8 cellular contexts compared by ENCODE assay signal in the genomic region with DNA sequence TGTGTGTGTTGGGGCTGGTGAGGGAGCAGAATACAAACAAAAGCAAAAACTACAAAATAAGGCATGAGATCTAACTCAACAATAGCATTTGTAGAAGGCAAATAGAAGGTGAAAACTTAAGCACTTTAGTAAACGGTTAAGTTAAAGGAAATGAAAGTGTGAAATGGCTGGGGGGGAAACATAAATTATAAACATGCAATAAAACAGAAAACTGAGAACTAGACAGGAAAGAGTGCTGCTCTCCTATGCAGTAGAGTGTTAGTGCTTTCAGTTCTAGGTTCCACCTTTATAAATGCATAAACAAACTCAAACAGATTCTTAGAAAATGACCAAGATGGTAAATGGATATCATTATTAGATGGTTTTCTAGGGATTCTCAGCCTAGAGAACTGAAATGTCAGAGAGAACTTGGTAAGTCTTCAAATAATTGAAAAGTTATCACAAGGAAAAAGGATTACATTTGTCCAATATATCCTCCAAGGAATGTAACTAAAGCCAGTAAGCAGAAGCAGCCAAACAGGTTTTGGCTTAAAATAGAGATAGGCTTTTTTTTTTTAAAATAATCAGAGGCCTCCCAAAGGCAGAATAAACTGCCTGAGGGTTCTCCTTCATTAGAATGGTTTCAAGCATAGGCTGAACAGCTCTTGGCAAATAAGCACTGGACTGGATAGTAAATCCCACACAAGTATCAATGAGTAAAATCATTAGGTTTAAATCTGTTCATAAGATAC. TPM values are rescaled to one million over a fixed set of nuclear protein-coding genes. Genes with fewer than 3 reads are reported as not detected.
A peak's percentile ranks its signal among the peaks of the same experiment; 100 is the strongest.
DNase-seq lines count a peak whose midpoint lies in the region; ATAC-seq, FAIRE-seq and TF ChIP-seq lines count a peak whose summit lies in the region.

No MANE protein-coding gene starts in this region.

- TF ChIP-seq CTCF in bronchial epithelial cell (IDR thresholded peaks at IDR 0.05; ENCODE audit: insufficient read depth, low read length, severe bottlenecking): no peak
- no peak for TF ChIP-seq CTCF in sigmoid colon (IDR thresholded peaks at IDR 0.05)
- TF ChIP-seq CTCF in dorsolateral prefrontal cortex (IDR thresholded peaks at IDR 0.05 in 54 of 56, conservative IDR thresholded peaks at IDR 0.05 in 2 of 56; ENCODE audit: low read depth in 1 of 56, partially characterized antibody in 56 of 56): no peak

- H3K36me3 ChIP-seq in bronchial epithelial cell (ENCODE audit: control insufficient read depth, insufficient read depth, low read length): peaks cover 1% of the 10 kb centered on the region
- peaks cover 0 to 5% (median 2%) of the 10 kb centered on the region in 4 donors for H3K36me3 ChIP-seq in sigmoid colon

- peaks cover 0 to 32% (median 19%) of the 10 kb centered on the region in 4 donors for H3K4me1 ChIP-seq in sigmoid colon

- no peak for TF ChIP-seq POLR2A in GM12892 (IDR thresholded peaks at IDR 0.05; ENCODE audit: low read depth, low read length)
- no peak for TF ChIP-seq POLR2A in sigmoid colon (IDR thresholded peaks at IDR 0.05)

- WGBS in sigmoid colon, 2 donors: 3 to 6% methylated on average over 1 of the region's 1 CpG

- no peak for DNase-seq in GM12892 (ENCODE audit: insufficient read length)
- peak; percentile 73 for DNase-seq in bronchial epithelial cell (ENCODE audit: low read depth)
- no peak for DNase-seq in sigmoid colon
- DNase-seq in activated CD8-positive, alpha-beta memory T cell treated with anti-CD3 and anti-CD28 coated beads, Interleukin-2, amount 50 U/mL, for 4 hours: no peak
- DNase-seq in dorsolateral prefrontal cortex: no peak

- no peaks in the 10 kb centered on the region for H3K9me3 ChIP-seq in sigmoid colon

- ATAC-seq in GM21515 (IDR thresholded peaks at IDR 0.05; ENCODE audit: unreplicated experiment) (peak; percentile 50), HG03565 (IDR thresholded peaks at IDR 0.05; ENCODE audit: unreplicated experiment) (peak; percentile 29), GM21737 (IDR thresholded peaks at IDR 0.05; ENCODE audit: unreplicated experiment) (no peak)

- no peaks in the 10 kb centered on the region for H3K27me3 ChIP-seq in bronchial epithelial cell (ENCODE audit: control insufficient read depth, insufficient read depth, low read length)
- H3K27me3 ChIP-seq in sigmoid colon: no peaks in the 10 kb centered on the region
- H3K27me3 ChIP-seq in dorsolateral prefrontal cortex: no peaks in the 10 kb centered on the region

- FAIRE-seq in GM12892 (lab: Jason Lieb, UNC) (peak; percentile 90), bronchial epithelial cell (lab: Jason Lieb, UNC) (no peak)

- intact Hi-C loops in sigmoid colon (cut with DNase I) (no loop called here), dorsolateral prefrontal cortex (cut with DNase I) (no loop called here)

- H3K27ac ChIP-seq in sigmoid colon (no peak overlapping the region), dorsolateral prefrontal cortex (peak overlapping the region in 3 of 59 donors; percentile 24 to 43 (median 41))

- TF ChIP-seq EP300 in sigmoid colon (IDR thresholded peaks at IDR 0.05): no peak

- H3K4me3 ChIP-seq in bronchial epithelial cell (ENCODE audit: low read depth, low read length): no peak overlapping the region
- H3K4me3 ChIP-seq in sigmoid colon: no peak overlapping the region
- no peak overlapping the region for H3K4me3 ChIP-seq in dorsolateral prefrontal cortex

RNA-seq across cellular contexts. Expression of a gene that starts 23.3 kb away (rescaled TPM):
- 34.9 TPM for polyA plus RNA-seq in GM12892 (2012; ENCODE audit: missing spikeins)
- total RNA-seq in bronchial epithelial cell: 13.7 and 15.7 TPM in 2 replicates
- total RNA-seq in sigmoid colon: 10 to 100 TPM; 29.6 to 47.4 (median 38.0) TPM
- polyA plus RNA-seq in sigmoid colon: 10 to 100 TPM in 1 of 3 donors, 1 to 10 TPM in 2; 4.8 to 19.9 (median 4.9) TPM
- 10 to 100 TPM; 53.5 to 90.2 (median 73.7) TPM for total RNA-seq in dorsolateral prefrontal cortex
